In the genomic region with DNA sequence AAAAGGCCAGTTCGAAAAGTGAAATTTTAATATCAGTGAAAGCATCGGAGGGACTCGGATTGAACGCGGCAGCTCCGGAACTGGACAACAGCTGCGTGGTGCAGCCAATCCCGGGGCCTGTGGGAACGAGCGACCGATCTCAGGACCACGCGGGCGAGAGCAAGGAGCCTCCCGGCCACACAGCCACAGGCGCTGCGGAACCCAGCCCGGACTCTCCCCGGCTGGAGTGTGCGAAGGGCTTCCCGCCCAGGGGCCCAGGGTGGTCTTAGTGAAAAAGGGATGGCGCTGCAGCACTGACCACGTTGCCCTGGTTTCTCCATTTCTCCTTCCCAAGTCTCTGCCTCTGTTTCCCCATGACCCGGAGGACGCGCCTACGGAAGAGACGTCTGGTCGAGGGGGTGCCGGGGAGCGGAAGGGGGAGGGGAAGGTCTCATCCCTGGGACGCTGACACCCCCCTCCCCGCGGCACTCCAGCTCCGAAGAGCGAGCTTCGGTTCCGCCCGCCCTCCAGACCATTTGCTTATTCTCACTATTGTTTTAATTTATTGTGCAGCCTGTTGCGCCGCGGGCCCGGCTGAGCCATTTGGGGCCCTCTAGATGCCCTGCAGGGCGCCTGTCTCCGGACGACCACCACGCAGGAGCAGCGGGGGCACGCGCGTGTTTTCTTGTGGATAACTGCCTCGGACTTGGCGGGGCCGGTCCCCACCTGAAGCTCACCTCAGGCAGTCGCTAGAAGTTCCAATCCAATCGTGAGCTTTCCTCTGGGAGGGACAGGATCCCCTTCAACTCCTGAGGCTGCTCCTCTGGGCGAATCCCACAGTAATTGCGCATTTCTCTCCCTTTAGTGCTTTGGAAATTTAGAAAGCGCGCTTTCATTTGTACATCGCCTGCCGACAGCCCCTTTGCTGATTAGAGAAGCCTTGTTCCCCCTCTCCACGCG, we compare ENCODE assay signal across 9 cellular contexts.
DNase-seq lines count a peak whose midpoint lies in the region; ATAC-seq and FAIRE-seq lines count a peak whose summit lies in the region.
"Had no signal": no experiment of that assay in that cellular context is flagged by ENCODE, and none has a peak within 500 bp of the region (broad histone marks: within the 10 kb centered on the region; RNA-seq: fewer than 3 reads in every experiment).

No MANE protein-coding gene starts in this region.

- intact Hi-C loops in left cardiac atrium (cut with DNase I), result loop anchor here in 1 of 2 donors (10.0 kb wide), 1 partner anchor 1685 kb away; no protein-coding TSS in a partner anchor

- peak; percentile 74 for DNase-seq in DMS79 treated with DMSO at 0.1 percent for 48 hours (lab: John Stamatoyannopoulos, UW)
- peak; percentile 33 for DNase-seq in NCI-H524 treated with DMSO at 0.1 percent for 48 hours (lab: John Stamatoyannopoulos, UW)
- no peak for DNase-seq in left cardiac atrium
- DNase-seq in NCI-H2029 treated with DMSO at 0.1 percent for 48 hours (lab: John Stamatoyannopoulos, UW), result no peak
- no peak for DNase-seq in frontal cortex (ENCODE audit: low spot score in 2 of 2)
- DNase-seq: amniotic stem cell had no signal

- no peak overlapping the region for H3K27ac ChIP-seq in rectal smooth muscle tissue (ENCODE audit: low read depth, low read length)

- no peak for FAIRE-seq in frontal cortex (lab: Jason Lieb, UNC)

- H3K36me3 ChIP-seq in rectal smooth muscle tissue (ENCODE audit: control insufficient read depth, insufficient read depth, low read length), result no peaks in the 10 kb centered on the region

- peaks cover 3% of the 10 kb centered on the region for H3K4me1 ChIP-seq in rectal smooth muscle tissue (ENCODE audit: control insufficient read depth, insufficient read depth, low read length)

- H3K27me3 ChIP-seq in rectal smooth muscle tissue (ENCODE audit: control insufficient read depth, insufficient read depth, low read length), result peaks cover 28% of the 10 kb centered on the region

- no peak overlapping the region for H3K9ac ChIP-seq in rectal smooth muscle tissue (ENCODE audit: low read length)

- H3K4me3 ChIP-seq in rectal smooth muscle tissue (ENCODE audit: low read length), result peak overlapping the region; percentile 60

- ATAC-seq in left cardiac atrium (peak; percentile 29 to 47), GM19035 (IDR thresholded peaks at IDR 0.05; ENCODE audit: unreplicated experiment) (no peak), HG02884 (IDR thresholded peaks at IDR 0.05; ENCODE audit: unreplicated experiment) (no peak)

Comparison
In these comparisons a context has a peak if more than half of its experiments do, and no peak if none do; other contexts are left out.
1. DNase-seq: peak in DMS79 treated with DMSO at 0.1 percent for 48 hours (single experiment) and NCI-H524 treated with DMSO at 0.1 percent for 48 hours (single experiment); none in left cardiac atrium (single experiment), NCI-H2029 treated with DMSO at 0.1 percent for 48 hours (single experiment) and frontal cortex (0 of 2).
2. ATAC-seq: peak in left cardiac atrium (2 of 2); none in GM19035 (single experiment) and HG02884 (single experiment).